ENCODE assay signal across 12 cellular contexts in genomic region chr11:122733301-122733686, GRCh38.
A peak's percentile ranks its signal among the peaks of the same experiment; 100 is the strongest.
DNase-seq lines count a peak whose midpoint lies in the region; FAIRE-seq and TF ChIP-seq lines count a peak whose summit lies in the region.
"Had no signal": no experiment of that assay in that cellular context is flagged by ENCODE, and none has a peak within 500 bp of the region (broad histone marks: within the 10 kb centered on the region; RNA-seq: fewer than 3 reads in every experiment).

No MANE protein-coding gene starts in this region.

- H2AFZ ChIP-seq in smooth muscle cell (ENCODE audit: low read depth) = no peak overlapping the region

- peaks cover 12 to 41% (median 29%) of the 10 kb centered on the region in 3 donors for H3K4me1 Mint-ChIP-seq in CD8-positive, alpha-beta memory T cell

- H3K27me3 Mint-ChIP-seq in CD8-positive, alpha-beta memory T cell = peaks cover 0 to 1% of the 10 kb centered on the region in 2 donors

- peak overlapping the region; percentile 89 for H3K27ac ChIP-seq in smooth muscle cell (ENCODE audit: low read depth)
- H3K27ac ChIP-seq in CD8-positive, alpha-beta memory T cell (ENCODE audit: low read depth, low read length) = no peak overlapping the region
- H3K27ac ChIP-seq: WERI-Rb-1 had no signal

- no peak overlapping the region for H3K4me3 ChIP-seq in fibroblast of the aortic adventitia (ENCODE audit: low read depth, low read length)
- no peak overlapping the region for H3K4me3 ChIP-seq in smooth muscle cell
- H3K4me3 ChIP-seq in CD8-positive, alpha-beta memory T cell (ENCODE audit: low read length) = no peak overlapping the region

- POLR2A ChIA-PET in CD8-positive, alpha-beta memory T cell (lab: Charles Lee) = no interaction called here

- H3K79me2 ChIP-seq in smooth muscle cell (ENCODE audit: low read depth) = peaks cover 2% of the 10 kb centered on the region

- peaks cover 4% of the 10 kb centered on the region for H3K27me3 ChIP-seq in smooth muscle cell (ENCODE audit: low read depth)
- H3K27me3 ChIP-seq in CD8-positive, alpha-beta memory T cell (ENCODE audit: insufficient read depth, low read length, poor library complexity, severe bottlenecking) = no peaks in the 10 kb centered on the region

- CTCF ChIA-PET in CD8-positive, alpha-beta memory T cell (lab: Charles Lee) = interaction anchor here (0.9 to 1.9 kb wide), 5 partner anchors 12 to 77 kb away, joined by 3 to 9 read pairs (median 5); partner anchors contain the start of gene UBASH3B

- H3F3A ChIP-seq in smooth muscle cell (ENCODE audit: low read depth) = peaks cover 12% of the 10 kb centered on the region

- FAIRE-seq in HTR-8/SVneo (lab: Jason Lieb, UNC) = peak; percentile 60
- FAIRE-seq in H54 (lab: Jason Lieb, UNC) = no peak

- H3K4me1 ChIP-seq in smooth muscle cell (ENCODE audit: low read depth) = peaks cover 17% of the 10 kb centered on the region
- peaks cover 52% of the 10 kb centered on the region for H3K4me1 ChIP-seq in CD8-positive, alpha-beta memory T cell (ENCODE audit: insufficient read depth, low read length)

- no peak overlapping the region for H3K9ac ChIP-seq in smooth muscle cell (ENCODE audit: low read depth)

- H3K9me3 ChIP-seq in smooth muscle cell (replicated peaks; ENCODE audit: low read depth) = no peaks in the 10 kb centered on the region
- no peaks in the 10 kb centered on the region for H3K9me3 ChIP-seq in CD8-positive, alpha-beta memory T cell (ENCODE audit: low read length)

- peak overlapping the region; percentile 27 for H3K4me2 ChIP-seq in smooth muscle cell

- H3K36me3 ChIP-seq in smooth muscle cell (ENCODE audit: low read depth) = no peaks in the 10 kb centered on the region
- H3K36me3 ChIP-seq in CD8-positive, alpha-beta memory T cell (ENCODE audit: insufficient read depth, low read length) = no peaks in the 10 kb centered on the region
- H3K36me3 ChIP-seq: WERI-Rb-1 had no signal

- H4K20me1 ChIP-seq in smooth muscle cell (ENCODE audit: low read depth) = peaks cover 2% of the 10 kb centered on the region

- no peak for DNase-seq in HTR-8/SVneo (ENCODE audit: insufficient read length, low spot score)
- DNase-seq in NCI-H748 (lab: John Stamatoyannopoulos, UW; ENCODE audit: unreplicated experiment) = peak; percentile 62
- DNase-seq in fibroblast of the aortic adventitia (ENCODE audit: low read depth) = peak; percentile 94
- DNase-seq in smooth muscle cell (lab: John Stamatoyannopoulos, UW; ENCODE audit: unreplicated experiment) = no peak
- DNase-seq in CD8-positive, alpha-beta memory T cell = no peak
- DNase-seq in HK-2 (ENCODE audit: unreplicated experiment) = no peak
- no peak for DNase-seq in H54 (ENCODE audit: insufficient read length, low spot score)
- DNase-seq: foreskin fibroblast; naive B cell; NK-92 treated with Interleukin-12 subunit alpha and Interleukin-12 subunit beta, amount 100 ng/mL, for 24 hours; WERI-Rb-1 had no signal

- WGBS in smooth muscle cell (ENCODE audit: low lambda C conversion rate) = 16% methylated on average over 4 of the region's 4 CpGs

- H3K4me3 Mint-ChIP-seq in CD8-positive, alpha-beta memory T cell = no peak overlapping the region
- H3K4me3 Mint-ChIP-seq: naive B cell had no signal

- no peak for TF ChIP-seq POLR2A in H54 (IDR thresholded peaks at IDR 0.05; ENCODE audit: low read depth, low read length)

- H3K27ac Mint-ChIP-seq in CD8-positive, alpha-beta memory T cell = no peak overlapping the region
- H3K27ac Mint-ChIP-seq: activated naive CD4-positive, alpha-beta T cell treated with anti-CD3 and anti-CD28 coated beads, Interleukin-2, amount 50 U/mL, for 72 hours; naive B cell had no signal

- H3K36me3 Mint-ChIP-seq in CD8-positive, alpha-beta memory T cell = peaks cover 1 to 5% (median 4%) of the 10 kb centered on the region in 3 donors
- H3K36me3 Mint-ChIP-seq: naive B cell had no signal

- TF ChIP-seq CTCF in fibroblast of the aortic adventitia (IDR thresholded peaks at IDR 0.05; ENCODE audit: insufficient read depth, low read length) (no peak), smooth muscle cell (IDR thresholded peaks at IDR 0.05; ENCODE audit: borderline replicate concordance, insufficient read depth, poor library complexity, severe bottlenecking) (no peak)

- no peaks in the 10 kb centered on the region for H3K9me3 Mint-ChIP-seq in CD8-positive, alpha-beta memory T cell
- H3K9me3 Mint-ChIP-seq: naive B cell had no signal

Comparison
In these comparisons a context has a peak if more than half of its experiments do, and no peak if none do; other contexts are left out.
1. DNase-seq: peak in NCI-H748 (single experiment) and fibroblast of the aortic adventitia (single experiment); none in HTR-8/SVneo (single experiment), smooth muscle cell (single experiment), CD8-positive, alpha-beta memory T cell (0 of 5), HK-2 (single experiment) and H54 (single experiment).